Comparison of ENCODE assay signal across 22 cellular contexts in the genomic region with DNA sequence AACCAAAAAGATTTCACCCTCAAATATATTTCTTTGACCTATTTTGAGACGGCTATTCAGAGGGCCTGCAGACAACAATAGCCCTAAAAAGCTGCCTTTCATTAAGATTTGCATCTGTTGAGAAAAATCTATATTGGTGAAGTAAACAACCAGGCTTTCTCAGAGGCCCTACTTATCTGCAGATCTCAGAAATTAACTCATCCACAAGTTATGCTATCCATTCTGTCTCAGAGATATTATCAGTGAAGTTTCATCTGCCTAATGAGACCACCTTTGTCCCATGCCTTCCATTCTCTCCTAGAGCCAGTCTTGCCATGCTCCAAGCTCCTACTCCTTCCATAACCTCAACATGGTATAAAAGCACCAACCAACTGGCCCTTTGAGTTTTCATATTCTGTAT.
"Had no signal": no experiment of that assay in that cellular context is flagged by ENCODE, and none has a peak within 500 bp of the region (broad histone marks: within the 10 kb centered on the region; RNA-seq: fewer than 3 reads in every experiment).

No MANE protein-coding gene starts in this region.

- H3K4me1 Mint-ChIP-seq: activated naive CD8-positive, alpha-beta T cell treated with anti-CD3 and anti-CD28 coated beads, Interleukin-2, amount 10 ng/mL, durations not matched to agents 7 days and 5 days had no signal

- H3K36me3 ChIP-seq: adrenal gland, WERI-Rb-1 had no signal

- H3K27ac ChIP-seq: adrenal gland, WERI-Rb-1 had no signal

- H3K9me3 Mint-ChIP-seq: activated naive CD8-positive, alpha-beta T cell treated with anti-CD3 and anti-CD28 coated beads, Interleukin-2, amount 10 ng/mL, durations not matched to agents 7 days and 5 days had no signal

- DNase-seq: activated CD4-positive, alpha-beta T cell treated with anti-CD3 and anti-CD28 coated beads for 4 hours; activated CD8-positive, alpha-beta memory T cell treated with anti-CD3 and anti-CD28 coated beads, Interleukin-2, amount 50 U/mL, for 48 hours; activated CD8-positive, alpha-beta T cell treated with anti-CD3 and anti-CD28 coated beads, Interleukin-2, amount 10 ng/mL, durations not matched to agents 7 days and 5 days; activated naive CD4-positive, alpha-beta T cell treated with anti-CD3 and anti-CD28 coated beads, Interleukin-2, amount 50 U/mL, for 16 hours; activated naive CD8-positive, alpha-beta T cell treated with anti-CD3 and anti-CD28 coated beads, Interleukin-2, amount 10 ng/mL, durations not matched to agents 7 days and 5 days; activated T-cell treated with anti-CD3 and anti-CD28 coated beads, Interleukin-2, amount 50 U/mL, for 1 hour; adrenal gland; anterior cingulate cortex; caudate nucleus; KG1; NCI-H1048; NCI-H187 treated with DMSO at 0.1 percent for 48 hours; NCI-H2081 treated with DMSO at 0.1 percent for 48 hours; NCI-H345; NCI-H510A; NCI-H526 treated with DMSO at 0.1 percent for 48 hours; NCI-H82; RPMI8226; T-helper 1 cell; WERI-Rb-1 had no signal

- H3K9me3 ChIP-seq: adrenal gland had no signal

- H3K27me3 Mint-ChIP-seq: activated naive CD8-positive, alpha-beta T cell treated with anti-CD3 and anti-CD28 coated beads, Interleukin-2, amount 10 ng/mL, durations not matched to agents 7 days and 5 days had no signal

- H3K4me3 ChIP-seq: adrenal gland had no signal

- ATAC-seq: activated CD4-positive, CD25-positive, alpha-beta regulatory T cell treated with anti-CD3 and anti-CD28 coated beads, Interleukin-2, amount 50 U/mL, for 24 hours; activated CD8-positive, alpha-beta T cell treated with anti-CD3 and anti-CD28 coated beads, Interleukin-2, amount 10 ng/mL, durations not matched to agents 7 days and 5 days; Right ventricle myocardium inferior had no signal

- H3K36me3 Mint-ChIP-seq: activated naive CD8-positive, alpha-beta T cell treated with anti-CD3 and anti-CD28 coated beads, Interleukin-2, amount 10 ng/mL, durations not matched to agents 7 days and 5 days had no signal

- H3K4me3 Mint-ChIP-seq: activated CD8-positive, alpha-beta T cell treated with anti-CD3 and anti-CD28 coated beads, Interleukin-2, amount 10 ng/mL, durations not matched to agents 7 days and 5 days; activated naive CD8-positive, alpha-beta T cell treated with anti-CD3 and anti-CD28 coated beads, Interleukin-2, amount 10 ng/mL, durations not matched to agents 7 days and 5 days had no signal

- H3K27me3 ChIP-seq: adrenal gland had no signal

- H3K27ac Mint-ChIP-seq: activated CD8-positive, alpha-beta T cell treated with anti-CD3 and anti-CD28 coated beads, Interleukin-2, amount 10 ng/mL, durations not matched to agents 7 days and 5 days; activated naive CD8-positive, alpha-beta T cell treated with anti-CD3 and anti-CD28 coated beads, Interleukin-2, amount 10 ng/mL, durations not matched to agents 7 days and 5 days had no signal
